Comparison of ENCODE assay signal across 9 cellular contexts in the genomic region with DNA sequence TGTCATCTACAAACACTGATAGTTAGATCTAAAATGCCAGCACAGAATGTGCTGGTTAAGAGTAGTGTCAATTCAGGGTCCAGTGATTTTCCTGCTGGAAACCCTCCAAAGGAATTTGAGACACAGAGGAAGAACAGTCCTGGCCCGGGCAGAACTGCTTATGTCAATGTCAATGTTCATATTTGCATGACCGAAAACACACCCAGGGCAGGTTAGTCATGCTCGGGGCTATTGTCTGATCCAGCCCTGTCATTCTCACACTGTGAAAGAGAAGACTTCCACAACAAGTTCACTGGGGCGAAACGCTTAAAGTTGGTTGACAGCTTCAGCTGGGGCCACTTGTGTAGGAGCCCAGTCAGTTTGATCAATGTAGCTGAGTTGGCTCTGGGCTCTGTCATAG.
DNase-seq lines count a peak whose midpoint lies in the region; ATAC-seq and TF ChIP-seq lines count a peak whose summit lies in the region.
"Had no signal": no experiment of that assay in that cellular context is flagged by ENCODE, and none has a peak within 500 bp of the region (broad histone marks: within the 10 kb centered on the region; RNA-seq: fewer than 3 reads in every experiment).

No MANE protein-coding gene starts in this region.

- H3K4me1 ChIP-seq in esophagus squamous epithelium = peaks cover 12 to 76% (median 14%) of the 10 kb centered on the region in 3 donors
- no peaks in the 10 kb centered on the region for H3K4me1 ChIP-seq in upper lobe of left lung

- DNase-seq in COLO668 (lab: John Stamatoyannopoulos, UW; ENCODE audit: unreplicated experiment) (peak; percentile 89), esophagus squamous epithelium (lab: John Stamatoyannopoulos, UW) (no peak), upper lobe of left lung (no peak)
- DNase-seq in stimulated activated CD4-positive, alpha-beta T cell treated with anti-CD3 and anti-CD28 coated beads, Interleukin-4, amount 100 ng/mL, for 1 hour = no peak
- no peak for DNase-seq in stimulated activated naive CD4-positive, alpha-beta T cell (lab: John Stamatoyannopoulos, UW)
- no peak for DNase-seq in activated CD4-positive, alpha-beta T cell treated with anti-CD3 and anti-CD28 coated beads for 4 hours
- DNase-seq: DND-41 had no signal

- TF ChIP-seq EP300 in upper lobe of left lung (IDR thresholded peaks at IDR 0.05) = no peak

- TF ChIP-seq CTCF in esophagus squamous epithelium (IDR thresholded peaks at IDR 0.05) (no peak), upper lobe of left lung (IDR thresholded peaks at IDR 0.05) (no peak)

- H3K27ac ChIP-seq in esophagus squamous epithelium (peak overlapping the region; percentile 70 to 82 (median 78)), upper lobe of left lung (no peak overlapping the region)

- intact Hi-C loops in esophagus squamous epithelium (cut with DNase I) = no loop called here

- no peak for TF ChIP-seq POLR2A in esophagus squamous epithelium (IDR thresholded peaks at IDR 0.05)
- no peak for TF ChIP-seq POLR2A in upper lobe of left lung (IDR thresholded peaks at IDR 0.05)

- no peaks in the 10 kb centered on the region for H3K9me3 ChIP-seq in esophagus squamous epithelium
- no peaks in the 10 kb centered on the region for H3K9me3 ChIP-seq in upper lobe of left lung

- peak; percentile 93 for ATAC-seq in GM21390 (IDR thresholded peaks at IDR 0.05; ENCODE audit: unreplicated experiment)
- ATAC-seq in HG03571 (IDR thresholded peaks at IDR 0.05; ENCODE audit: unreplicated experiment) = peak; percentile 91
- no peak for ATAC-seq in upper lobe of left lung (ENCODE audit: low FRiP score in 2 of 2)

- H3K36me3 ChIP-seq in esophagus squamous epithelium (no peaks in the 10 kb centered on the region), upper lobe of left lung (no peaks in the 10 kb centered on the region)

- H3K4me3 ChIP-seq in esophagus squamous epithelium = no peak overlapping the region
- no peak overlapping the region for H3K4me3 ChIP-seq in upper lobe of left lung

- H3K27me3 ChIP-seq in esophagus squamous epithelium (no peaks in the 10 kb centered on the region), upper lobe of left lung (no peaks in the 10 kb centered on the region)

- WGBS in esophagus squamous epithelium, 2 donors = 31 to 37% methylated on average over 5 of the region's 5 CpGs
- 54 to 58% methylated on average over 5 of the region's 5 CpGs for WGBS in upper lobe of left lung, 2 donors

Comparison
In these comparisons a context has a peak if more than half of its experiments do, and no peak if none do; other contexts are left out.
1. ATAC-seq: peak in GM21390 (single experiment) and HG03571 (single experiment); none in upper lobe of left lung (0 of 2).
2. H3K27ac ChIP-seq: peak in esophagus squamous epithelium (4 of 4); none in upper lobe of left lung (0 of 4).